1 cellular context compared by ENCODE assay signal in the genomic region with DNA sequence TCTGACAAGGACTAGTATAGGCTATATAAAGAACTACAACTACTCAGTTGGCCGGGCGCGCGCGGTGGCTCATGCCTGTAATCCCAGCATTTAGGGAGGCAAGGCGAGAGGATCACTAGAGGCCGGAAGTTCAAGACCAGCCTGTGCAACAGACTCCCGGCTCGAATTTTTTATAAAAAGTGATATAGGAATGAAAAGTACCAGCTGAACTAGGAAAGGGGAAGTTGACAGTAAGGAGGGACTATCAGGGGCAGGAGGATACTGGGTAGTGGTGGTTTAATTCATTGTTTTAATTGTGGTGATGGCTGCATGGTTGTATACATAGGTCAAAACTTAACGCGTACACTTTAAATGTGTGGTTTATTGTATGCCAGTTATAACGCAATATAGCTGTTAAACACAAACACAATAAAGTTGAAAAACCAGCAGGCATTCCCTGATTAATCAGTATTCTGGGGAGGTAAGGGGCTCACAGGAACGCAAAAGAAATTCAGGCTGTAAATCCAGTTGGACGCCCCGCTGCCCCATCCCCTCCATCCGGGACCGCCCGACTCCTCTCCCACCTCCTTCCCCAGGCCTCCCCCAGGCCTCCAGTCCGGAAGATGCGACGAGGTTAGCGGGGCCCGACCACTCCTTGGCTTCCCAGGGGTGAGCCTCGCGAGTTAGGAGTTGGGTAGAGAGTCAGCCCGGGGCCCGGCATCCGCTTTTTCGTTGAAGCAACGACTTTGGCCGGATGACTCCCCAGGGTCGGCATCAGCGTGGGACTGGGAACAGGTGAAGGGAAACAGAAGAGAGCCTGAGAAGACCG.
TF ChIP-seq lines count a peak whose summit lies in the region.

No MANE protein-coding gene starts in this region.

TF ChIP-seq in K562, 482 proteins besides CTCF, POLR2A, EP300 and RAD21 (continued from another document):
- TF ChIP-seq, protein P1, sequence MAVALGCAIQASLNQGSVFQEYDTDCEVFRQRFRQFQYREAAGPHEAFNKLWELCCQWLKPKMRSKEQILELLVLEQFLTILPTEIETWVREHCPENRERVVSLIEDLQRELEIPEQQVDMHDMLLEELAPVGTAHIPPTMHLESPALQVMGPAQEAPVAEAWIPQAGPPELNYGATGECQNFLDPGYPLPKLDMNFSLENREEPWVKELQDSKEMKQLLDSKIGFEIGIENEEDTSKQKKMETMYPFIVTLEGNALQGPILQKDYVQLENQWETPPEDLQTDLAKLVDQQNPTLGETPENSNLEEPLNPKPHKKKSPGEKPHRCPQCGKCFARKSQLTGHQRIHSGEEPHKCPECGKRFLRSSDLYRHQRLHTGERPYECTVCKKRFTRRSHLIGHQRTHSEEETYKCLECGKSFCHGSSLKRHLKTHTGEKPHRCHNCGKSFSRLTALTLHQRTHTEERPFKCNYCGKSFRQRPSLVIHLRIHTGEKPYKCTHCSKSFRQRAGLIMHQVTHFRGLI (CRISPR knock-in tag; IDR thresholded peaks at IDR 0.05): no peak
- TF ChIP-seq, protein P2, sequence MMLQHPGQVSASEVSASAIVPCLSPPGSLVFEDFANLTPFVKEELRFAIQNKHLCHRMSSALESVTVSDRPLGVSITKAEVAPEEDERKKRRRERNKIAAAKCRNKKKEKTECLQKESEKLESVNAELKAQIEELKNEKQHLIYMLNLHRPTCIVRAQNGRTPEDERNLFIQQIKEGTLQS (IDR thresholded peaks at IDR 0.05): no peak
- TF ChIP-seq, protein P2 (CRISPR knock-in tag; conservative IDR thresholded peaks at IDR 0.05): no peak
- TF ChIP-seq ETV6 (IDR thresholded peaks at IDR 0.05; ENCODE audit: borderline replicate concordance in 1 of 2, low read depth in 2 of 2, low read length in 1 of 2): peak in 1 of 2 experiments; percentile 20; a peak in 1 of 4 replicates
- TF ChIP-seq ETV6 (CRISPR knock-in tag; IDR thresholded peaks at IDR 0.05; ENCODE audit: borderline replicate concordance): no peak
- TF ChIP-seq, protein P3, sequence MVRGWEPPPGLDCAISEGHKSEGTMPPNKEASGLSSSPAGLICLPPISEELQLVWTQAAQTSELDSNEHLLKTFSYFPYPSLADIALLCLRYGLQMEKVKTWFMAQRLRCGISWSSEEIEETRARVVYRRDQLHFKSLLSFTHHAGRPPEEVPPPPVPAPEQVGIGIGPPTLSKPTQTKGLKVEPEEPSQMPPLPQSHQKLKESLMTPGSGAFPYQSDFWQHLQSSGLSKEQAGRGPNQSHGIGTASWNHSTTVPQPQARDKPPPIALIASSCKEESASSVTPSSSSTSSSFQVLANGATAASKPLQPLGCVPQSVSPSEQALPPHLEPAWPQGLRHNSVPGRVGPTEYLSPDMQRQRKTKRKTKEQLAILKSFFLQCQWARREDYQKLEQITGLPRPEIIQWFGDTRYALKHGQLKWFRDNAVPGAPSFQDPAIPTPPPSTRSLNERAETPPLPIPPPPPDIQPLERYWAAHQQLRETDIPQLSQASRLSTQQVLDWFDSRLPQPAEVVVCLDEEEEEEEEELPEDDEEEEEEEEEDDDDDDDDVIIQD (CRISPR knock-in tag; IDR thresholded peaks at IDR 0.05): no peak
- TF ChIP-seq, protein P4, sequence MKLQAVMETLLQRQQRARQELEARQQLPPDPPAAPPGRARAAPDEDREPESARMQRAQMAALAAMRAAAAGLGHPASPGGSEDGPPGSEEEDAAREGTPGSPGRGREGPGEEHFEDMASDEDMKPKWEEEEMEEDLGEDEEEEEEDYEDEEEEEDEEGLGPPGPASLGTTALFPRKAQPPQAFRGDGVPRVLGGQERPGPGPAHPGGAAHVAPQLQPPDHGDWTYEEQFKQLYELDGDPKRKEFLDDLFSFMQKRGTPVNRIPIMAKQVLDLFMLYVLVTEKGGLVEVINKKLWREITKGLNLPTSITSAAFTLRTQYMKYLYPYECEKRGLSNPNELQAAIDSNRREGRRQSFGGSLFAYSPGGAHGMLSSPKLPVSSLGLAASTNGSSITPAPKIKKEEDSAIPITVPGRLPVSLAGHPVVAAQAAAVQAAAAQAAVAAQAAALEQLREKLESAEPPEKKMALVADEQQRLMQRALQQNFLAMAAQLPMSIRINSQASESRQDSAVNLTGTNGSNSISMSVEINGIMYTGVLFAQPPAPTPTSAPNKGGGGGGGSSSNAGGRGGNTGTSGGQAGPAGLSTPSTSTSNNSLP (IDR thresholded peaks at IDR 0.05; ENCODE audit: borderline replicate concordance, low read depth, low read length): peak; percentile 17; the same call in 1 of the 2 replicates
- peak; percentile 57; the same call in 1 of the 2 replicates for TF ChIP-seq ZBTB7A (IDR thresholded peaks at IDR 0.05; ENCODE audit: borderline replicate concordance, control insufficient read depth, low read depth, low read length)
- no peak for TF ChIP-seq CREB1 (IDR thresholded peaks at IDR 0.05)
- no peak for TF ChIP-seq CREB1 (CRISPR knock-in tag; IDR thresholded peaks at IDR 0.05)
- TF ChIP-seq ZNF384 (IDR thresholded peaks at IDR 0.05; ENCODE audit: low read depth, low read length): no peak
- 0 out of 2 replicates have a peak, but pooled peaks have one; percentile 6 for TF ChIP-seq KLF16 (IDR thresholded peaks at IDR 0.05)
- peak in 1 of 2 experiments; percentile 49; a peak in 1 of 4 replicates for TF ChIP-seq FOXA3 (CRISPR knock-in tag; conservative IDR thresholded peaks at IDR 0.05 in 1 of 2, IDR thresholded peaks at IDR 0.05 in 1 of 2)
- TF ChIP-seq PHF20 (IDR thresholded peaks at IDR 0.05; ENCODE audit: partially characterized antibody): peak; percentile 79
- TF ChIP-seq, protein P5, sequence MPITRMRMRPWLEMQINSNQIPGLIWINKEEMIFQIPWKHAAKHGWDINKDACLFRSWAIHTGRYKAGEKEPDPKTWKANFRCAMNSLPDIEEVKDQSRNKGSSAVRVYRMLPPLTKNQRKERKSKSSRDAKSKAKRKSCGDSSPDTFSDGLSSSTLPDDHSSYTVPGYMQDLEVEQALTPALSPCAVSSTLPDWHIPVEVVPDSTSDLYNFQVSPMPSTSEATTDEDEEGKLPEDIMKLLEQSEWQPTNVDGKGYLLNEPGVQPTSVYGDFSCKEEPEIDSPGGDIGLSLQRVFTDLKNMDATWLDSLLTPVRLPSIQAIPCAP (CRISPR knock-in tag; IDR thresholded peaks at IDR 0.05; ENCODE audit: borderline replicate concordance): no peak
- TF ChIP-seq HDAC1 (IDR thresholded peaks at IDR 0.05): no peak
- TF ChIP-seq, protein P6, sequence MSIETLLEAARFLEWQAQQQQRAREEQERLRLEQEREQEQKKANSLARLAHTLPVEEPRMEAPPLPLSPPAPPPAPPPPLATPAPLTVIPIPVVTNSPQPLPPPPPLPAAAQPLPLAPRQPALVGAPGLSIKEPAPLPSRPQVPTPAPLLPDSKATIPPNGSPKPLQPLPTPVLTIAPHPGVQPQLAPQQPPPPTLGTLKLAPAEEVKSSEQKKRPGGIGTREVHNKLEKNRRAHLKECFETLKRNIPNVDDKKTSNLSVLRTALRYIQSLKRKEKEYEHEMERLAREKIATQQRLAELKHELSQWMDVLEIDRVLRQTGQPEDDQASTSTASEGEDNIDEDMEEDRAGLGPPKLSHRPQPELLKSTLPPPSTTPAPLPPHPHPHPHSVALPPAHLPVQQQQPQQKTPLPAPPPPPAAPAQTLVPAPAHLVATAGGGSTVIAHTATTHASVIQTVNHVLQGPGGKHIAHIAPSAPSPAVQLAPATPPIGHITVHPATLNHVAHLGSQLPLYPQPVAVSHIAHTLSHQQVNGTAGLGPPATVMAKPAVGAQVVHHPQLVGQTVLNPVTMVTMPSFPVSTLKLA (conservative IDR thresholded peaks at IDR 0.05): no peak
- TF ChIP-seq POLR2G (IDR thresholded peaks at IDR 0.05; ENCODE audit: low read depth, low read length): peak; percentile 79
- TF ChIP-seq CBX1 (IDR thresholded peaks at IDR 0.05; ENCODE audit: low read depth): peak; percentile 6; the same call in 1 of the 2 replicates
- peak in 1 of 2 experiments; percentile 98; a peak in 2 of 4 replicates for TF ChIP-seq NONO (IDR thresholded peaks at IDR 0.05; ENCODE audit: low read depth in 2 of 2, low read length in 1 of 2)
- TF ChIP-seq BCL6 (CRISPR knock-in tag; IDR thresholded peaks at IDR 0.05): no peak
- TF ChIP-seq TCF7L2 (IDR thresholded peaks at IDR 0.05; ENCODE audit: low read depth, low read length): peak; percentile 85
- no peak for TF ChIP-seq ZNF696 (CRISPR knock-in tag; conservative IDR thresholded peaks at IDR 0.05)
- TF ChIP-seq ZNF76 (CRISPR knock-in tag; IDR thresholded peaks at IDR 0.05; ENCODE audit: borderline replicate concordance): no peak
- TF ChIP-seq, protein P7, sequence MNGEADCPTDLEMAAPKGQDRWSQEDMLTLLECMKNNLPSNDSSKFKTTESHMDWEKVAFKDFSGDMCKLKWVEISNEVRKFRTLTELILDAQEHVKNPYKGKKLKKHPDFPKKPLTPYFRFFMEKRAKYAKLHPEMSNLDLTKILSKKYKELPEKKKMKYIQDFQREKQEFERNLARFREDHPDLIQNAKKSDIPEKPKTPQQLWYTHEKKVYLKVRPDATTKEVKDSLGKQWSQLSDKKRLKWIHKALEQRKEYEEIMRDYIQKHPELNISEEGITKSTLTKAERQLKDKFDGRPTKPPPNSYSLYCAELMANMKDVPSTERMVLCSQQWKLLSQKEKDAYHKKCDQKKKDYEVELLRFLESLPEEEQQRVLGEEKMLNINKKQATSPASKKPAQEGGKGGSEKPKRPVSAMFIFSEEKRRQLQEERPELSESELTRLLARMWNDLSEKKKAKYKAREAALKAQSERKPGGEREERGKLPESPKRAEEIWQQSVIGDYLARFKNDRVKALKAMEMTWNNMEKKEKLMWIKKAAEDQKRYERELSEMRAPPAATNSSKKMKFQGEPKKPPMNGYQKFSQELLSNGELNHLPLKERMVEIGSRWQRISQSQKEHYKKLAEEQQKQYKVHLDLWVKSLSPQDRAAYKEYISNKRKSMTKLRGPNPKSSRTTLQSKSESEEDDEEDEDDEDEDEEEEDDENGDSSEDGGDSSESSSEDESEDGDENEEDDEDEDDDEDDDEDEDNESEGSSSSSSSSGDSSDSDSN (IDR thresholded peaks at IDR 0.05; ENCODE audit: borderline replicate concordance in 1 of 2, low read depth in 2 of 2, low read length in 2 of 2): 0 out of 4 replicates have a peak, but pooled peaks of 1 of the 2 experiments have one; percentile 17
- TF ChIP-seq HDAC3 (IDR thresholded peaks at IDR 0.05; ENCODE audit: borderline replicate concordance, partially characterized antibody): peak; percentile 29
- TF ChIP-seq, protein P8, sequence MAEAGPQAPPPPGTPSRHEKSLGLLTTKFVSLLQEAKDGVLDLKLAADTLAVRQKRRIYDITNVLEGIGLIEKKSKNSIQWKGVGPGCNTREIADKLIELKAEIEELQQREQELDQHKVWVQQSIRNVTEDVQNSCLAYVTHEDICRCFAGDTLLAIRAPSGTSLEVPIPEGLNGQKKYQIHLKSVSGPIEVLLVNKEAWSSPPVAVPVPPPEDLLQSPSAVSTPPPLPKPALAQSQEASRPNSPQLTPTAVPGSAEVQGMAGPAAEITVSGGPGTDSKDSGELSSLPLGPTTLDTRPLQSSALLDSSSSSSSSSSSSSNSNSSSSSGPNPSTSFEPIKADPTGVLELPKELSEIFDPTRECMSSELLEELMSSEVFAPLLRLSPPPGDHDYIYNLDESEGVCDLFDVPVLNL (CRISPR knock-in tag; IDR thresholded peaks at IDR 0.05; ENCODE audit: low read depth): no peak
- peak; percentile 86 for TF ChIP-seq CXXC5 (CRISPR knock-in tag; IDR thresholded peaks at IDR 0.05)
- TF ChIP-seq ZNF644 (tag; IDR thresholded peaks at IDR 0.05; ENCODE audit: low read depth): peak; percentile 34; the same call in 1 of the 2 replicates
- TF ChIP-seq GABPA (tag; conservative IDR thresholded peaks at IDR 0.05; ENCODE audit: low read depth): no peak
- 0 out of 2 replicates have a peak, but pooled peaks have one; percentile 27 for TF ChIP-seq NBN (IDR thresholded peaks at IDR 0.05; ENCODE audit: low read depth)
- no peak for TF ChIP-seq ZNF408 (CRISPR knock-in tag; IDR thresholded peaks at IDR 0.05; ENCODE audit: low read depth)
- TF ChIP-seq, protein P9, sequence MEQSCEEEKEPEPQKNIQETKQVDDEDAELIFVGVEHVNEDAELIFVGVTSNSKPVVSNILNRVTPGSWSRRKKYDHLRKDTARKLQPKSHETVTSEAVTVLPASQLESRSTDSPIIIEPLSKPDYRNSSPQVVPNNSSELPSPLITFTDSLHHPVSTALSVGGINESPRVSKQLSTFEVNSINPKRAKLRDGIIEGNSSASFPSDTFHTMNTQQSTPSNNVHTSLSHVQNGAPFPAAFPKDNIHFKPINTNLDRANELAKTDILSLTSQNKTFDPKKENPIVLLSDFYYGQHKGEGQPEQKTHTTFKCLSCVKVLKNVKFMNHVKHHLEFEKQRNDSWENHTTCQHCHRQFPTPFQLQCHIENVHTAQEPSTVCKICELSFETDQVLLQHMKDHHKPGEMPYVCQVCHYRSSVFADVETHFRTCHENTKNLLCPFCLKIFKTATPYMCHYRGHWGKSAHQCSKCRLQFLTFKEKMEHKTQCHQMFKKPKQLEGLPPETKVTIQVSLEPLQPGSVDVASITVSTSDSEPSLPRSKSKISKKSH (CRISPR knock-in tag; IDR thresholded peaks at IDR 0.05): no peak
- TF ChIP-seq TOE1 (IDR thresholded peaks at IDR 0.05; ENCODE audit: borderline replicate concordance): peak; percentile 96
- TF ChIP-seq TOE1 (CRISPR knock-in tag; IDR thresholded peaks at IDR 0.05; ENCODE audit: borderline replicate concordance, low read depth): no peak
- TF ChIP-seq TBP (optimal IDR thresholded peaks at IDR 0.05; ENCODE audit: low read depth, low read length): peak; percentile 87
- TF ChIP-seq LEF1 (IDR thresholded peaks at IDR 0.05): 0 out of 2 replicates have a peak, but pooled peaks have one; percentile 28
- peak; percentile 84 for TF ChIP-seq ELF1 (tag; IDR thresholded peaks at IDR 0.05)
- TF ChIP-seq, protein P10, sequence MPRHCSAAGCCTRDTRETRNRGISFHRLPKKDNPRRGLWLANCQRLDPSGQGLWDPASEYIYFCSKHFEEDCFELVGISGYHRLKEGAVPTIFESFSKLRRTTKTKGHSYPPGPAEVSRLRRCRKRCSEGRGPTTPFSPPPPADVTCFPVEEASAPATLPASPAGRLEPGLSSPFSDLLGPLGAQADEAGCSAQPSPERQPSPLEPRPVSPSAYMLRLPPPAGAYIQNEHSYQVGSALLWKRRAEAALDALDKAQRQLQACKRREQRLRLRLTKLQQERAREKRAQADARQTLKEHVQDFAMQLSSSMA (CRISPR knock-in tag; IDR thresholded peaks at IDR 0.05): 0 out of 2 replicates have a peak, but pooled peaks have one; percentile 28
- TF ChIP-seq POLR2H (tag; IDR thresholded peaks at IDR 0.05; ENCODE audit: low read depth): peak; percentile 97
- 0 out of 4 replicates have a peak, but pooled peaks of 1 of the 2 experiments have one; percentile 10 for TF ChIP-seq MAZ (CRISPR knock-in tag; conservative IDR thresholded peaks at IDR 0.05 in 1 of 2, IDR thresholded peaks at IDR 0.05 in 1 of 2)
- peak; percentile 11; the same call in 1 of the 2 replicates for TF ChIP-seq MECOM (CRISPR knock-in tag; IDR thresholded peaks at IDR 0.05)
